Comparison of ENCODE assay signal across 22 cellular contexts in genomic region chrX:77979870-77980269, GRCh38. TPM values are rescaled to one million over a fixed set of nuclear protein-coding genes. Genes with fewer than 3 reads are reported as not detected.
A peak's percentile ranks its signal among the peaks of the same experiment; 100 is the strongest.
DNase-seq lines count a peak whose midpoint lies in the region; FAIRE-seq and TF ChIP-seq lines count a peak whose summit lies in the region.
"Had no signal": no experiment of that assay in that cellular context is flagged by ENCODE, and none has a peak within 500 bp of the region (broad histone marks: within the 10 kb centered on the region; RNA-seq: fewer than 3 reads in every experiment).

No MANE protein-coding gene starts in this region.

- DNase-seq in NCI-H82 (lab: John Stamatoyannopoulos, UW): peak; percentile 4
- no peak for DNase-seq in NCI-H82 treated with DMSO at 0.1 percent for 48 hours (lab: John Stamatoyannopoulos, UW; ENCODE audit: unreplicated experiment)
- no peak for DNase-seq in astrocyte (ENCODE audit: low read depth)
- DNase-seq in left kidney (ENCODE audit: low read depth, low spot score): peak; percentile 0
- DNase-seq in T-helper 2 cell: no peak
- DNase-seq in NCI-H187 (lab: John Stamatoyannopoulos, UW): no peak
- DNase-seq in middle frontal gyrus (ENCODE audit: extremely low spot score, low spot score): no peak
- DNase-seq: Caco-2; CD4-positive, CD25-positive, alpha-beta regulatory T cell; CD8-positive, alpha-beta T cell; DMS153; DND-41; GM23248; H7 had no signal

- FAIRE-seq in astrocyte (lab: Jason Lieb, UNC): peak; percentile 78
- FAIRE-seq: A204.1, G401.6, GM19239, H1 had no signal

- no peaks in the 10 kb centered on the region for H3K79me2 ChIP-seq in astrocyte (ENCODE audit: insufficient read depth, low read length)

- H3K27me3 Mint-ChIP-seq in astrocyte (ENCODE audit: low read depth, unreplicated experiment): no peaks in the 10 kb centered on the region
- H3K27me3 Mint-ChIP-seq: B cell; CD4-positive, CD25-positive, alpha-beta regulatory T cell had no signal

- H3K9ac ChIP-seq in astrocyte (ENCODE audit: low read length): no peak overlapping the region
- H3K9ac ChIP-seq: BLaER1, GM23248 had no signal

- no peak for TF ChIP-seq CTCF in astrocyte (IDR thresholded peaks at IDR 0.05; ENCODE audit: insufficient read depth, low read depth, low read length)

- H3K36me3 Mint-ChIP-seq in astrocyte (ENCODE audit: low read depth, unreplicated experiment): no peaks in the 10 kb centered on the region

- H3K27me3 ChIP-seq in astrocyte (ENCODE audit: insufficient read depth, low read length): no peaks in the 10 kb centered on the region

- no peaks in the 10 kb centered on the region for H3K4me1 Mint-ChIP-seq in astrocyte (ENCODE audit: low read depth, unreplicated experiment)
- H3K4me1 Mint-ChIP-seq: CD4-positive, CD25-positive, alpha-beta regulatory T cell had no signal

- H3K36me3 ChIP-seq in astrocyte (ENCODE audit: insufficient read depth, low read length): no peaks in the 10 kb centered on the region
- H3K36me3 ChIP-seq: BLaER1 had no signal

- no peak overlapping the region for H2AFZ ChIP-seq in astrocyte (ENCODE audit: low read depth, low read length)
- H2AFZ ChIP-seq: GM23248 had no signal

- H3K27ac Mint-ChIP-seq in astrocyte (ENCODE audit: unreplicated experiment): no peak overlapping the region
- H3K27ac Mint-ChIP-seq: B cell; CD4-positive, CD25-positive, alpha-beta regulatory T cell; CD8-positive, alpha-beta T cell had no signal

- H4K20me1 ChIP-seq in astrocyte (ENCODE audit: insufficient read depth, low read length): no peaks in the 10 kb centered on the region
- H4K20me1 ChIP-seq: BLaER1 had no signal

- no peak overlapping the region for H3K4me2 ChIP-seq in astrocyte (ENCODE audit: low read length)
- H3K4me2 ChIP-seq: BLaER1 had no signal

- H3K27ac ChIP-seq in astrocyte (ENCODE audit: low read depth, low read length): no peak overlapping the region
- H3K27ac ChIP-seq: 22Rv1, BLaER1, C4-2B, GM23248 had no signal

- no peaks in the 10 kb centered on the region for H3K9me3 ChIP-seq in astrocyte (ENCODE audit: insufficient read depth, low read depth, low read length)
- H3K9me3 ChIP-seq: BLaER1, Caco-2 had no signal

- H3K4me1 ChIP-seq in astrocyte (ENCODE audit: insufficient read depth, low read length): no peaks in the 10 kb centered on the region
- H3K4me1 ChIP-seq: BLaER1, Caco-2 had no signal

- no peaks in the 10 kb centered on the region for H3K9me3 Mint-ChIP-seq in astrocyte (ENCODE audit: unreplicated experiment)
- H3K9me3 Mint-ChIP-seq: CD8-positive, alpha-beta T cell had no signal

- no peak overlapping the region for H3K4me3 Mint-ChIP-seq in astrocyte (ENCODE audit: unreplicated experiment)
- H3K4me3 Mint-ChIP-seq: B cell; CD4-positive, CD25-positive, alpha-beta regulatory T cell; CD8-positive, alpha-beta T cell had no signal

- H3K4me3 ChIP-seq in astrocyte (ENCODE audit: insufficient read depth, low read depth, low read length): no peak overlapping the region
- H3K4me3 ChIP-seq: BLaER1, GM23248 had no signal

RNA-seq across cellular contexts. Expression of gene PGAM4, which starts 10.4 kb away (rescaled TPM):
- total RNA-seq in astrocyte: 0.32 TPM in 1 of 2 replicates, not detected in the other
- total RNA-seq: B cell; Caco-2; CD4-positive, CD25-positive, alpha-beta regulatory T cell; CD8-positive, alpha-beta T cell; GM23248 had no signal

Comparison
In these comparisons a context has a peak if more than half of its experiments do, and no peak if none do; other contexts are left out.
1. DNase-seq: peak in NCI-H82 (single experiment) and left kidney (single experiment); none in NCI-H82 treated with DMSO at 0.1 percent for 48 hours (single experiment), astrocyte (single experiment), T-helper 2 cell (0 of 5), NCI-H187 (0 of 2) and middle frontal gyrus (single experiment).